9 cellular contexts compared by ENCODE assay signal in genomic region chr6:116096979-116097816, GRCh38. TPM values are rescaled to one million over a fixed set of nuclear protein-coding genes. Genes with fewer than 3 reads are reported as not detected.
A peak's percentile ranks its signal among the peaks of the same experiment; 100 is the strongest.
DNase-seq lines count a peak whose midpoint lies in the region; ATAC-seq and TF ChIP-seq lines count a peak whose summit lies in the region.
"Had no signal": no experiment of that assay in that cellular context is flagged by ENCODE, and none has a peak within 500 bp of the region (broad histone marks: within the 10 kb centered on the region; RNA-seq: fewer than 3 reads in every experiment).

No MANE protein-coding gene starts in this region.

- peaks cover 0 to 15% of the 10 kb centered on the region in 2 donors for H3K36me3 Mint-ChIP-seq in activated naive CD4-positive, alpha-beta T cell treated with anti-CD3 and anti-CD28 coated beads, Interleukin-2, amount 50 U/mL, for 72 hours
- H3K36me3 Mint-ChIP-seq in T-helper 2 cell treated with Interferon-gamma antibody and Interleukin-4, amounts not matched to agents 5 μg/mL and 100 μg/mL, for 36 hours (ENCODE audit: low read depth): peaks cover 11% of the 10 kb centered on the region

- DNase-seq in CD1c-positive myeloid dendritic cell (ENCODE audit: extremely low spot score): peak; percentile 23
- no peak for DNase-seq in body of pancreas
- peak; percentile 11 for DNase-seq in medulla oblongata (ENCODE audit: extremely low spot score)
- DNase-seq in stimulated activated CD4-positive, alpha-beta T cell treated with anti-CD3 and anti-CD28 coated beads, Interleukin-4, amount 100 ng/mL, for 24 hours: no peak
- no peak for DNase-seq in activated naive CD4-positive, alpha-beta T cell treated with anti-CD3 and anti-CD28 coated beads, Interleukin-2, amount 50 U/mL, for 72 hours (ENCODE audit: low spot score in 2 of 2)
- DNase-seq in T-helper 2 cell treated with Interferon-gamma antibody and Interleukin-4, amounts not matched to agents 5 μg/mL and 100 μg/mL, for 36 hours (ENCODE audit: low spot score): no peak
- DNase-seq: activated CD4-positive, alpha-beta T cell treated with anti-CD3 and anti-CD28 coated beads, Interleukin-2, amount 50 U/mL, for 4 hours had no signal

- H3K4me3 Mint-ChIP-seq in T-helper 2 cell treated with Interferon-gamma antibody and Interleukin-4, amounts not matched to agents 5 μg/mL and 100 μg/mL, for 36 hours: no peak overlapping the region

- peaks cover 0 to 5% of the 10 kb centered on the region in 2 donors for H3K9me3 Mint-ChIP-seq in activated naive CD4-positive, alpha-beta T cell treated with anti-CD3 and anti-CD28 coated beads, Interleukin-2, amount 50 U/mL, for 72 hours
- peaks cover 34% of the 10 kb centered on the region for H3K9me3 Mint-ChIP-seq in T-helper 2 cell treated with Interferon-gamma antibody and Interleukin-4, amounts not matched to agents 5 μg/mL and 100 μg/mL, for 36 hours

- no peak overlapping the region for H3K27ac ChIP-seq in body of pancreas

- intact Hi-C loops in body of pancreas (cut with DNase I): loop anchor here (5.0 kb wide), 1 partner anchor 90 kb away; no protein-coding TSS in a partner anchor

- no peaks in the 10 kb centered on the region for H3K27me3 ChIP-seq in body of pancreas

- WGBS in body of pancreas, 2 donors: 11 to 62% methylated on average over 2 of the region's 2 CpGs

- peak; percentile 18 to 63 (median 53) for TF ChIP-seq CTCF in body of pancreas (IDR thresholded peaks at IDR 0.05)

- H3K4me1 Mint-ChIP-seq in T-helper 2 cell treated with Interferon-gamma antibody and Interleukin-4, amounts not matched to agents 5 μg/mL and 100 μg/mL, for 36 hours (ENCODE audit: low read depth): peaks cover 27% of the 10 kb centered on the region

- TF ChIP-seq RAD21 in Ishikawa (IDR thresholded peaks at IDR 0.05; ENCODE audit: low read depth): peak; percentile 50

- H3K9me3 ChIP-seq in body of pancreas: peaks cover 0 to 10% (median 0%) of the 10 kb centered on the region in 3 donors

- no peaks in the 10 kb centered on the region for H3K36me3 ChIP-seq in body of pancreas (replicated peaks in 1 of 2; ENCODE audit: insufficient read depth in 1 of 2, low read depth in 2 of 2)

- H3K27ac Mint-ChIP-seq in activated naive CD4-positive, alpha-beta T cell treated with anti-CD3 and anti-CD28 coated beads, Interleukin-2, amount 50 U/mL, for 72 hours: no peak overlapping the region
- H3K27ac Mint-ChIP-seq in T-helper 2 cell treated with Interferon-gamma antibody and Interleukin-4, amounts not matched to agents 5 μg/mL and 100 μg/mL, for 36 hours: no peak overlapping the region

- no peaks in the 10 kb centered on the region for H3K27me3 Mint-ChIP-seq in T-helper 2 cell treated with Interferon-gamma antibody and Interleukin-4, amounts not matched to agents 5 μg/mL and 100 μg/mL, for 36 hours (ENCODE audit: low read depth)

- TF ChIP-seq EP300 in Ishikawa (IDR thresholded peaks at IDR 0.05; ENCODE audit: borderline replicate concordance): no peak

- no peak for TF ChIP-seq POLR2A in body of pancreas (IDR thresholded peaks at IDR 0.05)

- no peak for ATAC-seq in body of pancreas
- no peak for ATAC-seq in activated naive CD4-positive, alpha-beta T cell treated with anti-CD3 and anti-CD28 coated beads, Interleukin-2, amount 50 U/mL, for 72 hours
- no peak for ATAC-seq in GM21423 (IDR thresholded peaks at IDR 0.05; ENCODE audit: unreplicated experiment)

- no peak overlapping the region for H3K4me3 ChIP-seq in body of pancreas

- peaks cover 22% of the 10 kb centered on the region for H3K4me1 ChIP-seq in body of pancreas

TF ChIP-seq in Ishikawa, 13 proteins besides CTCF, POLR2A, EP300 and RAD21:
- TF ChIP-seq CEBPB (IDR thresholded peaks at IDR 0.05): no peak
- no peak for TF ChIP-seq NFIC (IDR thresholded peaks at IDR 0.05)
- TF ChIP-seq MAX (IDR thresholded peaks at IDR 0.05): no peak
- no peak for TF ChIP-seq TAF1 (IDR thresholded peaks at IDR 0.05; ENCODE audit: low read depth)
- TF ChIP-seq CREB1 (IDR thresholded peaks at IDR 0.05; ENCODE audit: low read depth): no peak
- TF ChIP-seq EGR1 (IDR thresholded peaks at IDR 0.05): no peak
- TF ChIP-seq YY1 (IDR thresholded peaks at IDR 0.05; ENCODE audit: low read depth): no peak
- no peak for TF ChIP-seq TCF12 (IDR thresholded peaks at IDR 0.05; ENCODE audit: low read depth)
- TF ChIP-seq TEAD4 (IDR thresholded peaks at IDR 0.05): no peak
- no peak for TF ChIP-seq USF1 (IDR thresholded peaks at IDR 0.05)
- TF ChIP-seq REST (IDR thresholded peaks at IDR 0.05; ENCODE audit: low read depth): no peak
- TF ChIP-seq ZBTB7A (IDR thresholded peaks at IDR 0.05; ENCODE audit: low read depth): no peak
- no peak for TF ChIP-seq FOXM1 (IDR thresholded peaks at IDR 0.05; ENCODE audit: borderline replicate concordance, low read depth)

RNA-seq across cellular contexts. Expression of gene NT5DC1, which starts 3.5 kb away (rescaled TPM):
- total RNA-seq in body of pancreas: 10 to 100 TPM in 1 of 2 donors, 1 to 10 TPM in 1; 5.6 to 10.9 TPM
- total RNA-seq in activated naive CD4-positive, alpha-beta T cell treated with anti-CD3 and anti-CD28 coated beads, Interleukin-2, amount 50 U/mL, for 72 hours: 10 to 100 TPM; 35.1 to 41.6 TPM

RNA-seq across cellular contexts. Expression of gene COL10A1, which starts 28.7 kb away (rescaled TPM):
- total RNA-seq in body of pancreas: 1 to 10 TPM in 1 of 2 donors, under 1 TPM in 1; 0.26 to 4.9 TPM
- total RNA-seq in activated naive CD4-positive, alpha-beta T cell treated with anti-CD3 and anti-CD28 coated beads, Interleukin-2, amount 50 U/mL, for 72 hours: not detected

RNA-seq across cellular contexts. Expression of gene FRK, which starts 36.5 kb away (rescaled TPM):
- total RNA-seq in body of pancreas: 1 to 10 TPM; 7.9 to 9.1 TPM
- total RNA-seq in activated naive CD4-positive, alpha-beta T cell treated with anti-CD3 and anti-CD28 coated beads, Interleukin-2, amount 50 U/mL, for 72 hours: under 1 TPM; 0.02 to 0.12 TPM

Comparison
In these comparisons a context has a peak if more than half of its experiments do, and no peak if none do; other contexts are left out.
1. DNase-seq: peak in CD1c-positive myeloid dendritic cell (single experiment) and medulla oblongata (single experiment); none in body of pancreas (0 of 4), stimulated activated CD4-positive, alpha-beta T cell treated with anti-CD3 and anti-CD28 coated beads, Interleukin-4, amount 100 ng/mL, for 24 hours (single experiment), activated naive CD4-positive, alpha-beta T cell treated with anti-CD3 and anti-CD28 coated beads, Interleukin-2, amount 50 U/mL, for 72 hours (0 of 2) and T-helper 2 cell treated with Interferon-gamma antibody and Interleukin-4, amounts not matched to agents 5 μg/mL and 100 μg/mL, for 36 hours (single experiment).
2. RNA of gene FRK, which starts 36.5 kb away (total RNA-seq): 7.9 to 9.1 TPM in body of pancreas; 0.02 to 0.12 TPM in activated naive CD4-positive, alpha-beta T cell treated with anti-CD3 and anti-CD28 coated beads, Interleukin-2, amount 50 U/mL, for 72 hours; every median in the first group is over 4 times any median in the second.